Comparison of ENCODE assay signal across 17 cellular contexts in genomic region chr12:113022563-113023297, GRCh38. TPM values are rescaled to one million over a fixed set of nuclear protein-coding genes. Genes with fewer than 3 reads are reported as not detected.
A peak's percentile ranks its signal among the peaks of the same experiment; 100 is the strongest.
DNase-seq lines count a peak whose midpoint lies in the region; ATAC-seq lines count a peak whose summit lies in the region.
"Had no signal": no experiment of that assay in that cellular context is flagged by ENCODE, and none has a peak within 500 bp of the region (broad histone marks: within the 10 kb centered on the region; RNA-seq: fewer than 3 reads in every experiment).

No MANE protein-coding gene starts in this region.

- CTCF ChIA-PET in activated CD4-positive, alpha-beta T cell treated with anti-CD3 and anti-CD28 coated beads for 36 hours (lab: Charles Lee), result interaction anchor here (0.6 to 2.8 kb wide), 2 partner anchors 30 to 147 kb away, joined by 3 to 15 read pairs; no protein-coding TSS in a partner anchor

- no peaks in the 10 kb centered on the region for H3K27me3 Mint-ChIP-seq in activated CD4-positive, alpha-beta T cell treated with anti-CD3 and anti-CD28 coated beads for 36 hours
- H3K27me3 Mint-ChIP-seq in activated T-cell treated with anti-CD3 and anti-CD28 coated beads, Interleukin-2, amount 50 U/mL, for 24 hours, result no peaks in the 10 kb centered on the region
- H3K27me3 Mint-ChIP-seq in activated naive CD8-positive, alpha-beta T cell treated with anti-CD3 and anti-CD28 coated beads for 36 hours, result peaks cover 4% of the 10 kb centered on the region

- intact Hi-C loops in activated CD4-positive, alpha-beta T cell treated with anti-CD3 and anti-CD28 coated beads for 36 hours (cut with DNase I, micrococcal nuclease), result no loop called here

- H3K36me3 Mint-ChIP-seq in activated CD4-positive, alpha-beta T cell treated with anti-CD3 and anti-CD28 coated beads for 36 hours (ENCODE audit: low read depth), result no peaks in the 10 kb centered on the region
- H3K36me3 Mint-ChIP-seq in activated T-cell treated with anti-CD3 and anti-CD28 coated beads, Interleukin-2, amount 50 U/mL, for 24 hours (ENCODE audit: low read depth), result no peaks in the 10 kb centered on the region
- H3K36me3 Mint-ChIP-seq in activated naive CD8-positive, alpha-beta T cell treated with anti-CD3 and anti-CD28 coated beads for 36 hours, result no peaks in the 10 kb centered on the region
- H3K36me3 Mint-ChIP-seq: CD14-positive monocyte; CD8-positive, alpha-beta T cell had no signal

- POLR2A ChIA-PET in activated CD4-positive, alpha-beta T cell treated with anti-CD3 and anti-CD28 coated beads for 36 hours (lab: Charles Lee), result no interaction called here

- H3K9me3 Mint-ChIP-seq in activated CD4-positive, alpha-beta T cell treated with anti-CD3 and anti-CD28 coated beads for 36 hours (ENCODE audit: low read depth), result no peaks in the 10 kb centered on the region
- no peaks in the 10 kb centered on the region for H3K9me3 Mint-ChIP-seq in activated T-cell treated with anti-CD3 and anti-CD28 coated beads, Interleukin-2, amount 50 U/mL, for 24 hours
- no peaks in the 10 kb centered on the region for H3K9me3 Mint-ChIP-seq in activated naive CD8-positive, alpha-beta T cell treated with anti-CD3 and anti-CD28 coated beads for 36 hours
- H3K9me3 Mint-ChIP-seq: CD8-positive, alpha-beta T cell had no signal

- H3K4me1 Mint-ChIP-seq in activated CD4-positive, alpha-beta T cell treated with anti-CD3 and anti-CD28 coated beads for 36 hours, result peaks cover 13% of the 10 kb centered on the region
- H3K4me1 Mint-ChIP-seq in activated T-cell treated with anti-CD3 and anti-CD28 coated beads, Interleukin-2, amount 50 U/mL, for 24 hours (ENCODE audit: low read depth), result peaks cover 13% of the 10 kb centered on the region
- H3K4me1 Mint-ChIP-seq in activated naive CD8-positive, alpha-beta T cell treated with anti-CD3 and anti-CD28 coated beads for 36 hours, result peaks cover 12% of the 10 kb centered on the region
- H3K4me1 Mint-ChIP-seq: CD14-positive monocyte had no signal

- peak; percentile 87 for ATAC-seq in activated CD4-positive, alpha-beta T cell treated with anti-CD3 and anti-CD28 coated beads for 36 hours
- peak; percentile 72 for ATAC-seq in stimulated activated naive CD8-positive, alpha-beta T cell treated with anti-CD3 and anti-CD28 coated beads, Interleukin-15, Interleukin-2, amounts not matched to agents 100 U/mL and 50 U/mL, for 24 hours
- ATAC-seq: CD8-positive, alpha-beta T cell; HCT116 had no signal

- no peak overlapping the region for H3K4me3 Mint-ChIP-seq in activated CD4-positive, alpha-beta T cell treated with anti-CD3 and anti-CD28 coated beads for 36 hours
- H3K4me3 Mint-ChIP-seq in activated T-cell treated with anti-CD3 and anti-CD28 coated beads, Interleukin-2, amount 50 U/mL, for 24 hours, result no peak overlapping the region
- H3K4me3 Mint-ChIP-seq in activated naive CD8-positive, alpha-beta T cell treated with anti-CD3 and anti-CD28 coated beads for 36 hours, result no peak overlapping the region
- H3K4me3 Mint-ChIP-seq: CD14-positive monocyte; CD8-positive, alpha-beta T cell had no signal

- no peak for DNase-seq in activated CD4-positive, alpha-beta T cell treated with anti-CD3 and anti-CD28 coated beads for 36 hours
- no peak for DNase-seq in activated CD4-positive, alpha-beta T cell treated with anti-CD3 and anti-CD28 coated beads, Interleukin-2, amount 50 U/mL, for 48 hours
- no peak for DNase-seq in activated T-cell treated with anti-CD3 and anti-CD28 coated beads, Interleukin-2, amount 50 U/mL, for 24 hours
- no peak for DNase-seq in activated T-cell treated with anti-CD3 and anti-CD28 coated beads, Interleukin-2, amount 50 U/mL, for 1 hour
- DNase-seq in activated naive CD8-positive, alpha-beta T cell treated with anti-CD3 and anti-CD28 coated beads for 36 hours, result no peak
- no peak for DNase-seq in stimulated activated naive CD8-positive, alpha-beta T cell treated with anti-CD3 and anti-CD28 coated beads, Interleukin-15, Interleukin-2, amounts not matched to agents 100 U/mL and 50 U/mL, for 24 hours
- no peak for DNase-seq in activated effector memory CD4-positive, alpha-beta T cell treated with Interleukin-2 at 50 U/mL for 16 hours
- no peak for DNase-seq in NCI-H2196 treated with DMSO at 0.1 percent for 48 hours (lab: John Stamatoyannopoulos, UW; ENCODE audit: unreplicated experiment)
- DNase-seq: CD8-positive, alpha-beta T cell; COR-L47; DMS153; DMS79 treated with DMSO at 0.1 percent for 48 hours; EL; GM23248 had no signal

- H3K27ac Mint-ChIP-seq in activated CD4-positive, alpha-beta T cell treated with anti-CD3 and anti-CD28 coated beads for 36 hours, result no peak overlapping the region
- H3K27ac Mint-ChIP-seq in activated T-cell treated with anti-CD3 and anti-CD28 coated beads, Interleukin-2, amount 50 U/mL, for 24 hours, result peak overlapping the region; percentile 58
- H3K27ac Mint-ChIP-seq in activated naive CD8-positive, alpha-beta T cell treated with anti-CD3 and anti-CD28 coated beads for 36 hours, result peak overlapping the region; percentile 6
- H3K27ac Mint-ChIP-seq: CD8-positive, alpha-beta T cell had no signal

RNA-seq across cellular contexts. Expression of gene DTX1, which starts 33.8 kb away (rescaled TPM):
- 10 to 100 TPM; 12.0 to 12.9 TPM for total RNA-seq in activated CD4-positive, alpha-beta T cell treated with anti-CD3 and anti-CD28 coated beads for 36 hours
- 1 to 10 TPM; 1.1 TPM for total RNA-seq in activated naive CD8-positive, alpha-beta T cell treated with anti-CD3 and anti-CD28 coated beads for 36 hours
- total RNA-seq: GM23248 had no signal

RNA-seq across cellular contexts. Expression of gene OAS2, which starts 44.4 kb away (rescaled TPM):
- 100 to 1,000 TPM; 148 to 278 TPM for total RNA-seq in activated CD4-positive, alpha-beta T cell treated with anti-CD3 and anti-CD28 coated beads for 36 hours
- total RNA-seq in activated naive CD8-positive, alpha-beta T cell treated with anti-CD3 and anti-CD28 coated beads for 36 hours, result 100 to 1,000 TPM; 122 TPM
- total RNA-seq: A673 had no signal

Comparison
In these comparisons a context has a peak if more than half of its experiments do, and no peak if none do; other contexts are left out.
1. RNA of gene DTX1, which starts 33.8 kb away (total RNA-seq): 12.0 to 12.9 TPM in activated CD4-positive, alpha-beta T cell treated with anti-CD3 and anti-CD28 coated beads for 36 hours; 1.1 TPM in activated naive CD8-positive, alpha-beta T cell treated with anti-CD3 and anti-CD28 coated beads for 36 hours; every median in the first group is over 4 times any median in the second.